Comparison of ENCODE assay signal across 24 cellular contexts in genomic region chr20:61609461-61609860, GRCh38.
"Had no signal": no experiment of that assay in that cellular context is flagged by ENCODE, and none has a peak within 500 bp of the region (broad histone marks: within the 10 kb centered on the region; RNA-seq: fewer than 3 reads in every experiment).

No MANE protein-coding gene starts in this region.

- H3K36me3 ChIP-seq: ovary, right atrium auricular region, right lobe of liver, transverse colon, upper lobe of left lung, vagina had no signal

- H3K27me3 ChIP-seq: ovary, right atrium auricular region, right lobe of liver, upper lobe of left lung, vagina had no signal

- DNase-seq: hypothalamus; immature natural killer cell; islet precursor cell; left cardiac atrium; mesendoderm; naive thymus-derived CD4-positive, alpha-beta T cell; ovary; stimulated activated CD4-positive, alpha-beta T cell treated with anti-CD3 and anti-CD28 coated beads, Interleukin-1b, Interleukin-23, amount 100 ng/mL, for 48 hours; stimulated activated CD4-positive, alpha-beta T cell treated with anti-CD3 and anti-CD28 coated beads, Interleukin-2, amount 100 ng/mL, for 48 hours; stimulated activated CD4-positive, alpha-beta T cell treated with anti-CD3 and anti-CD28 coated beads, Interleukin-4, amount 100 ng/mL, for 4 hours; stimulated activated CD8-positive, alpha-beta memory T cell treated with anti-CD3 and anti-CD28 coated beads, Interleukin-4, amount 100 ng/mL, for 48 hours; stimulated activated naive CD4-positive, alpha-beta T cell treated with Interleukin-2 at 50 U/mL for 16 hours; stimulated activated naive CD8-positive, alpha-beta T cell treated with anti-CD3 and anti-CD28 coated beads, Interleukin-15, amount 100 ng/mL, for 72 hours; substantia nigra; transverse colon; upper lobe of left lung had no signal

- ATAC-seq: left cardiac atrium; left lobe of liver; naive thymus-derived CD4-positive, alpha-beta T cell; natural killer cell treated with Interleukin-12 subunit alpha and Interleukin-12 subunit beta and Interleukin-15 and Interleukin-18, amount 100 ng/mL, for 72 hours; right lobe of liver; stimulated activated memory B cell treated with anti-CD40 and anti-IgM and Interleukin-4, amounts not matched to agents 10 μg/mL and 1 μg/mL and 100 μg/mL, for 72 hours; stimulated activated naive CD8-positive, alpha-beta T cell treated with anti-CD3 and anti-CD28 coated beads, Interleukin-15, amount 100 ng/mL, for 72 hours had no signal

- H3K27ac ChIP-seq: ovary, right atrium auricular region, right lobe of liver, transverse colon, upper lobe of left lung, vagina had no signal

- H3K9me3 ChIP-seq: right lobe of liver, transverse colon, upper lobe of left lung, vagina had no signal

- H3K4me3 ChIP-seq: lung, ovary, right atrium auricular region, right lobe of liver, smooth muscle cell, transverse colon, upper lobe of left lung, vagina had no signal

- H3K4me1 ChIP-seq: right atrium auricular region, right lobe of liver, transverse colon, upper lobe of left lung, vagina had no signal
